In the genomic region with DNA sequence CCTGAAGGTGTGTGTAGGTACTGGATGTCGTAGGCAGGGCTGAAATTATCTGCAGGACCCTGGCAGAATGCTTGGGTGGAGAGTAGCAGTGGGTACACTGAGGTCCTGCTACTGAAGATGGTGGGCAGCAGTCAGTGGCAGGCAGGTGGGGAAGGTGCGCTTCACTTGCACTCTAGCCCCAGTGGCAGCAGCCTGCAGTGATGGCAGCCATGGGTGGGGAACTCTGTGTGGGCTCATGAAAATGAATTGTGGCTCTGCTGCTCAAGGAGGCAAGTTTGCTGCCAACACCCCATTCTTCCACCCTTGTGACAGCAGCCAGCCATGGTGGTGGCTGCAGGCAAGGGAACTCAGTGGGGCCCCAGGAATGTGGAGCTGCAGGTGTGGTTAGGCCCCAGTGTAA, we compare ENCODE assay signal across 22 cellular contexts.
"Had no signal": no experiment of that assay in that cellular context is flagged by ENCODE, and none has a peak within 500 bp of the region (broad histone marks: within the 10 kb centered on the region; RNA-seq: fewer than 3 reads in every experiment).

No MANE protein-coding gene starts in this region.

- H3K36me3 ChIP-seq: brain microvascular endothelial cell, left lung, neural progenitor cell, right atrium auricular region, tibial nerve had no signal

- H3K27me3 ChIP-seq: brain microvascular endothelial cell, left lung, neural progenitor cell, right atrium auricular region, tibial nerve had no signal

- FAIRE-seq: frontal cortex, urothelium cell line had no signal

- H3K4me3 ChIP-seq: coronary artery, dorsolateral prefrontal cortex, left lung, lung, neural progenitor cell, right atrium auricular region, tibial nerve had no signal

- H3K9ac ChIP-seq: neural progenitor cell had no signal

- H2AFZ ChIP-seq: neural progenitor cell had no signal

- H3K27ac ChIP-seq: brain microvascular endothelial cell, coronary artery, dorsolateral prefrontal cortex, left lung, neural progenitor cell, right atrium auricular region, tibial nerve had no signal

- H3K9me3 ChIP-seq: right atrium auricular region, tibial nerve had no signal

- DNase-seq: activated B cell treated with CpG ODN at 0.5 μM for 24 hours; activated CD4-positive, alpha-beta T cell treated with anti-CD3 and anti-CD28 coated beads, Interleukin-2, amount 50 U/mL, for 1 hour; activated CD8-positive, alpha-beta memory T cell treated with anti-CD3 and anti-CD28 coated beads, Interleukin-2, amount 10 ng/mL, durations not matched to agents 7 days and 5 days; activated CD8-positive, alpha-beta T cell treated with anti-CD3 and anti-CD28 coated beads for 36 hours; activated naive CD4-positive, alpha-beta T cell; activated T-cell treated with anti-CD3 and anti-CD28 coated beads, Interleukin-2, amount 50 U/mL, for 72 hours; aorta; brain microvascular endothelial cell; effector memory CD4-positive, alpha-beta T cell; natural killer cell; stimulated activated CD4-positive, alpha-beta T cell treated with anti-CD3 and anti-CD28 coated beads, Interleukin-15, amount 100 ng/mL, for 24 hours; stimulated activated naive CD4-positive, alpha-beta T cell treated with Interleukin-2 at 50 U/mL for 16 hours; T-helper 1 cell had no signal

- H3K4me2 ChIP-seq: neural progenitor cell had no signal

- H3K4me1 ChIP-seq: left lung, neural progenitor cell, right atrium auricular region, tibial nerve had no signal

- ATAC-seq: activated CD8-positive, alpha-beta memory T cell treated with anti-CD3 and anti-CD28 coated beads, Interleukin-2, amount 10 ng/mL, durations not matched to agents 7 days and 5 days; activated CD8-positive, alpha-beta T cell treated with anti-CD3 and anti-CD28 coated beads for 36 hours; activated T-cell treated with anti-CD3 and anti-CD28 coated beads, Interleukin-2, amount 50 U/mL, for 72 hours; left lung; natural killer cell had no signal
